Comparison of ENCODE assay signal across 8 cellular contexts in genomic region chr10:87861953-87862643, GRCh38. TPM values are rescaled to one million over a fixed set of nuclear protein-coding genes. Genes with fewer than 3 reads are reported as not detected.
DNase-seq lines count a peak whose midpoint lies in the region; ATAC-seq and TF ChIP-seq lines count a peak whose summit lies in the region.

No MANE protein-coding gene starts in this region.

- WGBS in right cardiac atrium: under 1% methylated on average over 56 of the region's 56 CpGs
- WGBS in psoas muscle, 3 donors: 1% methylated on average over 52 to 56 of the region's 56 CpGs
- WGBS in urinary bladder: under 1% methylated on average over 56 of the region's 56 CpGs

- H3K27me3 Mint-ChIP-seq in T-helper 2 cell treated with Interferon-gamma antibody and Interleukin-4, amounts not matched to agents 5 μg/mL and 100 μg/mL, for 36 hours (ENCODE audit: low read depth): peaks cover 3% of the 10 kb centered on the region

- DNase-seq in GM04504 (ENCODE audit: low read depth) (peak; percentile 96), GOT3 (lab: John Stamatoyannopoulos, UW) (peak; percentile 85), M059J (ENCODE audit: low read depth) (peak; percentile 74), ascending aorta (ENCODE audit: low spot score in 2 of 2) (peak; percentile 84 to 98), right cardiac atrium (peak; percentile 98 to 99 (median 98)), psoas muscle (peak; percentile 97 to 98)
- DNase-seq in T-helper 2 cell treated with Interferon-gamma antibody and Interleukin-4, amounts not matched to agents 5 μg/mL and 100 μg/mL, for 36 hours (ENCODE audit: low spot score): peak; percentile 93

- peak overlapping the region; percentile 94 for H3K4me3 Mint-ChIP-seq in T-helper 2 cell treated with Interferon-gamma antibody and Interleukin-4, amounts not matched to agents 5 μg/mL and 100 μg/mL, for 36 hours

- H3K4me1 ChIP-seq in ascending aorta: peaks cover 0 to 7% of the 10 kb centered on the region in 2 donors
- no peaks in the 10 kb centered on the region for H3K4me1 ChIP-seq in right cardiac atrium (ENCODE audit: control insufficient read depth, insufficient read depth, low read length)
- H3K4me1 ChIP-seq in psoas muscle: no peaks in the 10 kb centered on the region
- H3K4me1 ChIP-seq in urinary bladder (ENCODE audit: insufficient read depth): no peaks in the 10 kb centered on the region

- TF ChIP-seq CTCF in ascending aorta (IDR thresholded peaks at IDR 0.05) (no peak), psoas muscle (IDR thresholded peaks at IDR 0.05) (no peak)

- no peaks in the 10 kb centered on the region for H3K9me3 Mint-ChIP-seq in T-helper 2 cell treated with Interferon-gamma antibody and Interleukin-4, amounts not matched to agents 5 μg/mL and 100 μg/mL, for 36 hours

- H3K36me3 Mint-ChIP-seq in T-helper 2 cell treated with Interferon-gamma antibody and Interleukin-4, amounts not matched to agents 5 μg/mL and 100 μg/mL, for 36 hours (ENCODE audit: low read depth): peaks cover 24% of the 10 kb centered on the region

- no peaks in the 10 kb centered on the region for H3K36me3 ChIP-seq in ascending aorta
- H3K36me3 ChIP-seq in psoas muscle (ENCODE audit: insufficient read depth in 1 of 2, low read depth in 1 of 2): no peaks in the 10 kb centered on the region
- H3K36me3 ChIP-seq in urinary bladder (ENCODE audit: insufficient read depth): no peaks in the 10 kb centered on the region

- intact Hi-C loops in ascending aorta (cut with DNase I): loop anchor here (1.0 to 5.0 kb wide), 9 partner anchors 35 to 525 kb away; no protein-coding TSS in a partner anchor
- intact Hi-C loops in right cardiac atrium (cut with DNase I): loop anchor here in 2 of 4 donors (5.0 to 10.0 kb wide), 5 partner anchors 253 to 525 kb away; no protein-coding TSS in a partner anchor
- intact Hi-C loops in psoas muscle (cut with DNase I): loop anchor here (5.0 to 10.0 kb wide), 6 partner anchors 95 to 525 kb away; no protein-coding TSS in a partner anchor

- peak overlapping the region; percentile 92 to 100 for H3K27ac ChIP-seq in ascending aorta
- peak overlapping the region; percentile 99 for H3K27ac ChIP-seq in right cardiac atrium (ENCODE audit: low read length)
- peak overlapping the region; percentile 94 for H3K27ac ChIP-seq in psoas muscle
- peak overlapping the region; percentile 93 for H3K27ac ChIP-seq in urinary bladder (ENCODE audit: low read depth)

- H3K9me3 ChIP-seq in ascending aorta: no peaks in the 10 kb centered on the region
- no peaks in the 10 kb centered on the region for H3K9me3 ChIP-seq in right cardiac atrium (ENCODE audit: control insufficient read depth, low read length)
- no peaks in the 10 kb centered on the region for H3K9me3 ChIP-seq in psoas muscle

- H3K27me3 ChIP-seq in ascending aorta (no peaks in the 10 kb centered on the region), right cardiac atrium (ENCODE audit: control insufficient read depth, insufficient read depth) (no peaks in the 10 kb centered on the region), psoas muscle (ENCODE audit: insufficient read depth in 3 of 3, low read length in 2 of 3) (no peaks in the 10 kb centered on the region)

- H3K4me3 ChIP-seq in ascending aorta: peak overlapping the region; percentile 100
- peak overlapping the region; percentile 77 for H3K4me3 ChIP-seq in right cardiac atrium (ENCODE audit: low read length)
- peak overlapping the region; percentile 77 for H3K4me3 ChIP-seq in psoas muscle
- peak overlapping the region; percentile 97 for H3K4me3 ChIP-seq in urinary bladder (ENCODE audit: low read depth, low read length)

- peaks cover 22% of the 10 kb centered on the region for H3K4me1 Mint-ChIP-seq in T-helper 2 cell treated with Interferon-gamma antibody and Interleukin-4, amounts not matched to agents 5 μg/mL and 100 μg/mL, for 36 hours (ENCODE audit: low read depth)

- ATAC-seq in right cardiac atrium (peak; percentile 93 to 95), psoas muscle (peak; percentile 84 to 90 (median 86))

- H3K27ac Mint-ChIP-seq in T-helper 2 cell treated with Interferon-gamma antibody and Interleukin-4, amounts not matched to agents 5 μg/mL and 100 μg/mL, for 36 hours: peak overlapping the region; percentile 92

RNA-seq across cellular contexts. Expression of gene KLLN, which starts 1.2 kb away (rescaled TPM):
- 0.02 and 0.69 TPM in 2 replicates for total RNA-seq in M059J (2014; rRNA removed; shearing (Covaris generic))
- total RNA-seq in ascending aorta: not detected
- under 1 TPM; 0.42 to 0.93 (median 0.49) TPM for total RNA-seq in right cardiac atrium
- polyA plus RNA-seq in right cardiac atrium: 0.29 TPM
- under 1 TPM; 0.22 to 0.43 (median 0.35) TPM for total RNA-seq in psoas muscle
- polyA plus RNA-seq in psoas muscle: under 1 TPM; 0.07 to 0.96 (median 0.14) TPM
- 0.63 TPM for total RNA-seq in urinary bladder
- polyA plus RNA-seq in urinary bladder: 0.46 TPM

RNA-seq across cellular contexts. Expression of gene PTEN, which starts 1.3 kb away (rescaled TPM):
- 7.1 and 15.4 TPM in 2 replicates for total RNA-seq in M059J (2014; rRNA removed; shearing (Covaris generic))
- 96.3 TPM for total RNA-seq in ascending aorta
- 10 to 100 TPM; 72.5 to 80.2 (median 75.5) TPM for total RNA-seq in right cardiac atrium
- 28.2 TPM for polyA plus RNA-seq in right cardiac atrium
- 10 to 100 TPM; 29.8 to 51.9 (median 42.4) TPM for total RNA-seq in psoas muscle
- polyA plus RNA-seq in psoas muscle: 10 to 100 TPM; 13.7 to 28.3 (median 14.6) TPM
- 308 TPM for total RNA-seq in urinary bladder
- polyA plus RNA-seq in urinary bladder: 37.6 TPM

RNA-seq across cellular contexts. Expression of gene ATAD1, which starts 44.1 kb away (rescaled TPM):
- 21.4 and 40.7 TPM in 2 replicates for total RNA-seq in M059J (2014; rRNA removed; shearing (Covaris generic))
- 22.1 TPM for total RNA-seq in ascending aorta
- total RNA-seq in right cardiac atrium: 100 to 1,000 TPM in 3 of 4 donors, 10 to 100 TPM in 1; 96.8 to 163 (median 111) TPM
- 46.3 TPM for polyA plus RNA-seq in right cardiac atrium
- total RNA-seq in psoas muscle: 10 to 100 TPM; 38.6 to 84.6 (median 52.6) TPM
- polyA plus RNA-seq in psoas muscle: 10 to 100 TPM; 43.7 to 73.5 (median 58.5) TPM
- 60.6 TPM for total RNA-seq in urinary bladder
- polyA plus RNA-seq in urinary bladder: 30.7 TPM

Comparison
In these comparisons a context has a peak if more than half of its experiments do, and no peak if none do; other contexts are left out.
1. Peak in every context shown above with its lines: DNase-seq, ATAC-seq, H3K4me3 ChIP-seq and H3K27ac ChIP-seq.